In the genomic region with DNA sequence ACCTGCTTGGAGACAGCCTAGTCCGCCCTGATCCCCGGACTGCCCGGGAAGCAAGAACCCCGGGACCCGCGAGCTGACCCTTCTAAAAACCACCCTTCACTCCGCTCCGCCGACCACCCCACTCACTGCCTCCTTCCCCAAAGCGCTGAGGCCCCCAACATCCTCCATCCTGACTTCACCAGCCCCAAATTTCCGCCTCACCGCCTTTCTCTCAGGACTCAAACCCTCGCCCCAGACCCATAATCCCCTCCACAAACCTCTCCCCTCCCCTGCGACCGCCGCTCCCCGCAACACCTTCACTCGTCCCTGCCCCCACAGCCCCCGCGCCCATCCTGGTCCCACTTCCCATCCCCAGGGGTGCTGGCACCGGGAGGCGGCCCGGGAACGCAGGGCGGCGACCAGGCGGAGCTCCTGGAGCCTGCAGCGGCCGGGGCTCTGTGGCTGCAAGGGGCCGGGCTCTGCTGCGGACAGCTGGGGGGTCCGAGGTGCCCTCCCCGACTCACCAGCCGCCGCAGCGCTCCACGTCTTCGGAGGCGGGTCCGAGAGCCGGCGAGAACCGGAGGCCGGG, we compare ENCODE assay signal across 8 cellular contexts. TPM values are rescaled to one million over a fixed set of nuclear protein-coding genes. Genes with fewer than 3 reads are reported as not detected.
DNase-seq lines count a peak whose midpoint lies in the region; ATAC-seq and TF ChIP-seq lines count a peak whose summit lies in the region.

No MANE protein-coding gene starts in this region.

- H3K27me3 ChIP-seq in CD8-positive, alpha-beta T cell (ENCODE audit: insufficient read depth, low read length), result no peaks in the 10 kb centered on the region
- H3K27me3 ChIP-seq in adipocyte (replicated peaks; ENCODE audit: control insufficient read depth, insufficient read depth, low read length), result no peaks in the 10 kb centered on the region
- no peaks in the 10 kb centered on the region for H3K27me3 ChIP-seq in iPS-15b (ENCODE audit: control insufficient read depth, insufficient read depth, low read length)
- no peaks in the 10 kb centered on the region for H3K27me3 ChIP-seq in skeletal muscle tissue (ENCODE audit: control insufficient read depth in 3 of 3, insufficient read depth in 3 of 3, low read length in 3 of 3)

- no peak for ATAC-seq in CD8-positive, alpha-beta T cell
- ATAC-seq in HG03135 (IDR thresholded peaks at IDR 0.05; ENCODE audit: unreplicated experiment), result peak; percentile 1

- no peak for TF ChIP-seq CTCF in CD8-positive, alpha-beta T cell (IDR thresholded peaks at IDR 0.05)

- peak overlapping the region; percentile 83 for H3K4me3 ChIP-seq in CD8-positive, alpha-beta T cell (ENCODE audit: low read depth, low read length)
- H3K4me3 ChIP-seq in adipocyte (ENCODE audit: low read length), result peak overlapping the region; percentile 94
- peak overlapping the region; percentile 86 for H3K4me3 ChIP-seq in iPS-15b (ENCODE audit: low read depth, low read length)
- H3K4me3 ChIP-seq in skeletal muscle tissue (ENCODE audit: low read length in 3 of 3), result peak overlapping the region; percentile 79 to 83 (median 82)

- intact Hi-C loops in CD8-positive, alpha-beta T cell (cut with DNase I, micrococcal nuclease), result loop anchor here (1.0 to 10.0 kb wide), 14 partner anchors 69 to 1609 kb away; partner anchors contain the start of genes HIGD1A (in 2 of the 2), TCAIM (in 2 of the 2), ABHD5 (in 1 of the 2) and ACKR2 (in 1 of the 2)

- peak overlapping the region; percentile 46 for H3K27ac ChIP-seq in CD8-positive, alpha-beta T cell (ENCODE audit: low read depth, low read length)
- peak overlapping the region; percentile 62 for H3K27ac ChIP-seq in skeletal muscle tissue (ENCODE audit: low read depth, low read length)

- H3K9ac ChIP-seq in adipocyte (ENCODE audit: low read length), result peak overlapping the region; percentile 89
- peak overlapping the region; percentile 76 for H3K9ac ChIP-seq in iPS-15b (ENCODE audit: low read depth, low read length)
- H3K9ac ChIP-seq in skeletal muscle tissue (ENCODE audit: low read depth in 1 of 3, low read length in 3 of 3), result peak overlapping the region; percentile 37 to 87 (median 81)

- no peaks in the 10 kb centered on the region for H3K9me3 Mint-ChIP-seq in CD8-positive, alpha-beta T cell

- DNase-seq in CD8-positive, alpha-beta T cell, result peak in 2 of 7 experiments; percentile 2 to 11
- DNase-seq in adipocyte (ENCODE audit: low read depth), result peak; percentile 60
- DNase-seq in LoVo (ENCODE audit: low spot score), result no peak
- DNase-seq in middle frontal gyrus (ENCODE audit: extremely low spot score, low spot score), result no peak
- no peak for DNase-seq in kidney glomerular epithelial cell (lab: John Stamatoyannopoulos, UW)

- peak overlapping the region; percentile 60 for H3K27ac Mint-ChIP-seq in CD8-positive, alpha-beta T cell

- H3K4me1 ChIP-seq in CD8-positive, alpha-beta T cell (ENCODE audit: insufficient read depth, low read length), result peaks cover 13% of the 10 kb centered on the region
- peaks cover 21% of the 10 kb centered on the region for H3K4me1 ChIP-seq in adipocyte (ENCODE audit: control insufficient read depth, insufficient read depth, low read length)
- H3K4me1 ChIP-seq in iPS-15b (ENCODE audit: control insufficient read depth, insufficient read depth, low read length), result no peaks in the 10 kb centered on the region
- peaks cover 10 to 23% (median 11%) of the 10 kb centered on the region in 3 donors for H3K4me1 ChIP-seq in skeletal muscle tissue (ENCODE audit: control insufficient read depth in 3 of 3, insufficient read depth in 3 of 3, low read length in 3 of 3)

- CTCF ChIA-PET in CD8-positive, alpha-beta T cell (lab: Charles Lee), result interaction anchor here (1.1 to 1.2 kb wide), 2 partner anchors 130 to 244 kb away, joined by 3 read pairs; no protein-coding TSS in a partner anchor

- no peaks in the 10 kb centered on the region for H3K9me3 ChIP-seq in CD8-positive, alpha-beta T cell (ENCODE audit: low read length)
- H3K9me3 ChIP-seq in adipocyte (ENCODE audit: control insufficient read depth, low read length) (no peaks in the 10 kb centered on the region), iPS-15b (ENCODE audit: control insufficient read depth, insufficient read depth, low read length) (no peaks in the 10 kb centered on the region), skeletal muscle tissue (ENCODE audit: control insufficient read depth in 3 of 3, low read length in 3 of 3) (no peaks in the 10 kb centered on the region)

- no peaks in the 10 kb centered on the region for H3K36me3 Mint-ChIP-seq in CD8-positive, alpha-beta T cell

- POLR2A ChIA-PET in CD8-positive, alpha-beta T cell (lab: Charles Lee), result interaction anchor here (0.6 to 1.6 kb wide), 3 partner anchors 10 to 88 kb away, joined by 3 to 9 read pairs (median 3); partner anchors contain the start of gene ABHD5

- no peaks in the 10 kb centered on the region for H3K27me3 Mint-ChIP-seq in CD8-positive, alpha-beta T cell (ENCODE audit: low read depth)

- peaks cover 17% of the 10 kb centered on the region for H3K4me1 Mint-ChIP-seq in CD8-positive, alpha-beta T cell (ENCODE audit: low read depth)

- peak overlapping the region; percentile 87 for H3K4me3 Mint-ChIP-seq in CD8-positive, alpha-beta T cell

- no peaks in the 10 kb centered on the region for H3K36me3 ChIP-seq in CD8-positive, alpha-beta T cell (ENCODE audit: insufficient read depth, low read length)
- no peaks in the 10 kb centered on the region for H3K36me3 ChIP-seq in adipocyte (ENCODE audit: control insufficient read depth, insufficient read depth, low read length, severe bottlenecking)
- no peaks in the 10 kb centered on the region for H3K36me3 ChIP-seq in iPS-15b (ENCODE audit: control insufficient read depth, insufficient read depth, low read length)
- H3K36me3 ChIP-seq in skeletal muscle tissue (ENCODE audit: control insufficient read depth in 3 of 3, insufficient read depth in 3 of 3, low read length in 3 of 3), result no peaks in the 10 kb centered on the region

RNA-seq across cellular contexts. Expression of gene ANO10, which starts 0.3 kb away (rescaled TPM):
- total RNA-seq in CD8-positive, alpha-beta T cell, result 1 to 10 TPM; 6.1 to 7.0 TPM
- total RNA-seq in skeletal muscle tissue, result 25.1 TPM
